ENCODE assay signal across 8 cellular contexts in genomic region chr1:181089777-181090505, GRCh38. TPM values are rescaled to one million over a fixed set of nuclear protein-coding genes. Genes with fewer than 3 reads are reported as not detected.
DNase-seq lines count a peak whose midpoint lies in the region; ATAC-seq and TF ChIP-seq lines count a peak whose summit lies in the region.

No MANE protein-coding gene starts in this region.

- H3K27me3 ChIP-seq in GM06990 (replicated peaks; ENCODE audit: control insufficient read depth, insufficient read depth, low read length) (no peaks in the 10 kb centered on the region), HCT116 (ENCODE audit: insufficient read depth, low read length) (no peaks in the 10 kb centered on the region)

- no peak for TF ChIP-seq RAD21 in HCT116 (IDR thresholded peaks at IDR 0.05; ENCODE audit: low read depth)

- H3K27ac ChIP-seq in HCT116 (ENCODE audit: low read depth, low read length) = peak overlapping the region; percentile 82; the same call in 1 of the 2 replicates
- H3K27ac ChIP-seq in caudate nucleus (ENCODE audit: low read depth, low read length) = peak overlapping the region; percentile 67

- no peak for TF ChIP-seq POLR2A in HCT116 (IDR thresholded peaks at IDR 0.05; ENCODE audit: borderline replicate concordance, extremely low read depth, insufficient read depth, insufficient read length)

- peak overlapping the region; percentile 79 for H3K9ac ChIP-seq in HCT116 (ENCODE audit: low read length)

- ATAC-seq in HCT116 = no peak
- ATAC-seq in GM18519 (IDR thresholded peaks at IDR 0.05; ENCODE audit: low FRiP score, unreplicated experiment) = no peak

- no peaks in the 10 kb centered on the region for H3K9me3 ChIP-seq in HCT116 (ENCODE audit: control insufficient read depth in 1 of 2, insufficient read depth in 1 of 2, low read depth in 1 of 2, low read length in 2 of 2)

- H3K79me2 ChIP-seq in HCT116 (ENCODE audit: insufficient read depth, low read length) = peaks cover 44% of the 10 kb centered on the region

- H3K4me1 ChIP-seq in HCT116 (ENCODE audit: control insufficient read depth in 1 of 2, insufficient read depth in 2 of 2, low read length in 2 of 2) = peaks cover 21 to 35% of the 10 kb centered on the region in 2 experiments

- TF ChIP-seq CTCF in GM06990 (IDR thresholded peaks at IDR 0.05; ENCODE audit: insufficient read depth, low read length, poor library complexity, severe bottlenecking) (no peak), HCT116 (IDR thresholded peaks at IDR 0.05 in 2 of 3, conservative IDR thresholded peaks at IDR 0.05 in 1 of 3; ENCODE audit: borderline replicate concordance in 1 of 3, insufficient read depth in 1 of 3, low read depth in 2 of 3, low read length in 2 of 3) (no peak), WI38 (IDR thresholded peaks at IDR 0.05; ENCODE audit: low read depth, low read length) (no peak)

- DNase-seq in GM06990 (ENCODE audit: extremely low read depth, insufficient read length) (peak; percentile 77), HCT116 (ENCODE audit: low read depth, low spot score) (no peak), NCI-H1105 treated with DMSO at 0.1 percent for 48 hours (lab: John Stamatoyannopoulos, UW) (peak; percentile 57), caudate nucleus (lab: John Stamatoyannopoulos, UW) (peak in 50 of 61 donors; percentile 14 to 70 (median 40)), left kidney (ENCODE audit: low read depth, low spot score) (peak; percentile 77)
- peak; percentile 70 for DNase-seq in stimulated activated CD4-positive, alpha-beta T cell treated with anti-CD3 and anti-CD28 coated beads, Interleukin-2, amount 100 ng/mL, for 4 hours (ENCODE audit: low read depth)

- intact Hi-C loops in HCT116 (cut with micrococcal nuclease) = loop anchor here (2.0 kb wide), 1 partner anchor 15 kb away; no protein-coding TSS in a partner anchor

- H3K4me3 ChIP-seq in GM06990 (replicated peaks; ENCODE audit: low read depth, low read length) (peak overlapping the region; percentile 95), HCT116 (replicated peaks in 1 of 2; ENCODE audit: low read depth in 1 of 2, low read length in 2 of 2) (peak overlapping the region; percentile 66 to 74), WI38 (ENCODE audit: low read depth, low read length) (peak overlapping the region; percentile 95)

- H2AFZ ChIP-seq in HCT116 (ENCODE audit: low read depth, low read length, poor library complexity, severe bottlenecking) = no peak overlapping the region

- RAD21 ChIA-PET in HCT116 (lab: Charles Lee; ENCODE audit: low non-redundant PET in 1 of 2, low total read pairs in 2 of 2, uncharacterized antibody in 2 of 2, unreplicated experiment in 2 of 2) = no interaction called here

- BruUV-seq in HCT116 (replicated peaks; lab: Mats Ljungman, UMichigan) = TSS peak; percentile 74

- H3K36me3 ChIP-seq in GM06990 (ENCODE audit: control insufficient read depth, insufficient read depth, low read length) (peaks cover 15% of the 10 kb centered on the region), HCT116 (ENCODE audit: control insufficient read depth in 1 of 2, insufficient read depth in 2 of 2, low read length in 2 of 2) (peaks cover 3% of the 10 kb centered on the region in 2 experiments; a peak in 2 of 4 replicates)

- POLR2A ChIA-PET in HCT116 (lab: Charles Lee) = interaction anchor here (0.7 to 2.1 kb wide), 11 partner anchors 9 to 52 kb away, joined by 3 to 10 read pairs (median 5); no protein-coding TSS in a partner anchor

- no peaks in the 10 kb centered on the region for H3K9me2 ChIP-seq in HCT116 (ENCODE audit: insufficient read depth)

- peak overlapping the region; percentile 75 for H3K4me2 ChIP-seq in HCT116 (ENCODE audit: low read length)

- peaks cover 22% of the 10 kb centered on the region; the same call in 1 of the 2 replicates for H4K20me1 ChIP-seq in HCT116 (ENCODE audit: insufficient read depth)

- CTCF ChIA-PET in HCT116 (lab: Charles Lee) = no interaction called here

TF ChIP-seq in HCT116, 20 proteins besides CTCF, POLR2A, EP300 and RAD21:
- TF ChIP-seq REST (IDR thresholded peaks at IDR 0.05; ENCODE audit: low read depth) (no peak), POLR2AphosphoS5 (IDR thresholded peaks at IDR 0.05; ENCODE audit: low read depth, low read length) (peak; percentile 39; the same call in 1 of the 2 replicates)

RNA-seq across cellular contexts. Expression of gene IER5, which starts 1.4 kb away (rescaled TPM):
- total RNA-seq in HCT116 (2021; ENCODE audit: unreplicated experiment) = 30.5 TPM
- polyA plus RNA-seq in HCT116 (2012) = 19.3 and 20.5 TPM in 2 replicates

RNA-seq across cellular contexts. Expression of gene MR1, which starts 56.2 kb away (rescaled TPM):
- total RNA-seq in HCT116 (2021; ENCODE audit: unreplicated experiment) = 6.6 TPM
- 5.4 and 6.1 TPM in 2 replicates for polyA plus RNA-seq in HCT116 (2012)
